13 cellular contexts compared by ENCODE assay signal in the genomic region with DNA sequence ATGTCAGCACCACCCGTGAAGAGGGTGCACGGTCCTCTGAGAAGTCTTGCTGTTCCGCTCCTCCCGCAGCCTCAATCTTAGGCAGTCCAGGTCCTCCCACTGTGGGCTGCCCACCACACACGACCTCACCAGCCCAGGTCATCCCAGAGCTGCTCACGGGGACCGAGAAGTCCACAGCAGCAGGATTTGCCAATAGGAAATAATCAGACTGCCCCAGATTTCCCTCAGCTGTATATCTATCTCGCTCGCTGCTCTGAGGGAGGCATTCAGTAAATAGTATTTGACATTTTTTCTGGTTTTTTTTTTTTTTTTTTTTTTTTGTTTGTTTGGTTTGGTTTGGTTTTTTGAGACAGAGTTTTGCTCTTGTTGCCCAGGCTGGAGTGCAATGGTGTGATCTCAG.
DNase-seq lines count a peak whose midpoint lies in the region; ATAC-seq and TF ChIP-seq lines count a peak whose summit lies in the region.
"Had no signal": no experiment of that assay in that cellular context is flagged by ENCODE, and none has a peak within 500 bp of the region (broad histone marks: within the 10 kb centered on the region; RNA-seq: fewer than 3 reads in every experiment).

No MANE protein-coding gene starts in this region.

- H3K9me3 ChIP-seq in heart left ventricle (no peaks in the 10 kb centered on the region), neuronal stem cell (replicated peaks in 1 of 2; ENCODE audit: control insufficient read depth in 2 of 2, insufficient read depth in 1 of 2, low read depth in 1 of 2, low read length in 2 of 2) (no peaks in the 10 kb centered on the region), vagina (no peaks in the 10 kb centered on the region)
- H3K9me3 ChIP-seq: thyroid gland had no signal

- no peak overlapping the region for H3K4me2 ChIP-seq in neuronal stem cell (ENCODE audit: insufficient read depth, low read length, poor library complexity, severe bottlenecking)

- ATAC-seq in heart left ventricle = peak in 1 of 4 donors; percentile 5
- ATAC-seq in HG03139 (IDR thresholded peaks at IDR 0.05; ENCODE audit: unreplicated experiment) = no peak
- ATAC-seq: activated CD8-positive, alpha-beta memory T cell treated with anti-CD3 and anti-CD28 coated beads, Interleukin-2, amount 10 ng/mL, durations not matched to agents 7 days and 5 days had no signal

- no peak overlapping the region for H2BK120ac ChIP-seq in neuronal stem cell (ENCODE audit: low read depth, low read length)

- POLR2A ChIA-PET in GM10248 (lab: Yijun Ruan, JAX) = no interaction called here

- H4K91ac ChIP-seq in neuronal stem cell (ENCODE audit: low read depth, low read length, poor library complexity) = no peak overlapping the region

- H3K4me3 ChIP-seq in heart left ventricle (peak overlapping the region in 10 of 12 donors; percentile 35 to 56 (median 50)), neuronal stem cell (ENCODE audit: low read length in 2 of 2) (peak overlapping the region in 1 of 2 donors; percentile 7), vagina (no peak overlapping the region)
- H3K4me3 ChIP-seq: thyroid gland had no signal

- TF ChIP-seq POLR2A in heart left ventricle (IDR thresholded peaks at IDR 0.05) (no peak), vagina (IDR thresholded peaks at IDR 0.05) (no peak)

- peaks cover 0 to 63% (median 21%) of the 10 kb centered on the region in 12 donors for H3K4me1 ChIP-seq in heart left ventricle
- H3K4me1 ChIP-seq in neuronal stem cell (ENCODE audit: control insufficient read depth in 2 of 2, insufficient read depth in 1 of 2, low read depth in 1 of 2, low read length in 2 of 2) = peaks cover 21% of the 10 kb centered on the region in 2 donors
- H3K4me1 ChIP-seq in vagina = peaks cover 28% of the 10 kb centered on the region

- DNase-seq in heart left ventricle (no peak), cardiac septum (ENCODE audit: low spot score) (no peak), epithelial cell of prostate (ENCODE audit: low read depth, low spot score) (no peak), neuronal stem cell (ENCODE audit: low spot score) (no peak), vagina (ENCODE audit: extremely low spot score in 2 of 2) (no peak), NCI-H2081 treated with DMSO at 0.1 percent for 48 hours (lab: John Stamatoyannopoulos, UW) (no peak), GM10248 (ENCODE audit: extremely low spot score) (no peak)
- DNase-seq: activated CD8-positive, alpha-beta memory T cell treated with anti-CD3 and anti-CD28 coated beads, Interleukin-2, amount 10 ng/mL, durations not matched to agents 7 days and 5 days; cortex of kidney; foreskin keratinocyte; NCI-H748 treated with DMSO at 0.1 percent for 48 hours; thyroid gland had no signal

- H2BK5ac ChIP-seq in neuronal stem cell (ENCODE audit: low read length) = no peak overlapping the region

- TF ChIP-seq CTCF in heart left ventricle (IDR thresholded peaks at IDR 0.05) = no peak
- no peak for TF ChIP-seq CTCF in vagina (IDR thresholded peaks at IDR 0.05)
- no peak for TF ChIP-seq CTCF in GM10248 (IDR thresholded peaks at IDR 0.05; ENCODE audit: control extremely low read depth, extremely low read depth, low read depth, missing control alignments)

- intact Hi-C loops in heart left ventricle (cut with DNase I) (loop anchor here in 8 of 10 donors (1.0 to 10.0 kb wide), 8 partner anchors 27 to 154 kb away; partner anchors contain the start of gene STOX2 (in 7 of the 8)), cardiac septum (cut with DNase I) (loop anchor here (2.0 to 5.0 kb wide), 3 partner anchors 84 to 147 kb away; partner anchors contain the start of gene STOX2), vagina (cut with DNase I) (no loop called here)

- H2AK5ac ChIP-seq in neuronal stem cell (ENCODE audit: low read depth, low read length) = peak overlapping the region; percentile 96

- H3K18ac ChIP-seq in neuronal stem cell (ENCODE audit: low read length) = peak overlapping the region; percentile 86

- peak overlapping the region; percentile 10 for H3K14ac ChIP-seq in neuronal stem cell (ENCODE audit: low read length)

- no peak overlapping the region for H4K8ac ChIP-seq in neuronal stem cell (ENCODE audit: low read depth, low read length)

- H3K27ac ChIP-seq in heart left ventricle (peak overlapping the region; percentile 42 to 94 (median 86)), epithelial cell of prostate (peak overlapping the region; percentile 86), neuronal stem cell (replicated peaks; ENCODE audit: low read length) (peak overlapping the region; percentile 43), vagina (peak overlapping the region; percentile 50)
- H3K27ac ChIP-seq: thyroid gland had no signal

- H3K36me3 ChIP-seq in heart left ventricle = no peaks in the 10 kb centered on the region
- peaks cover 0 to 3% of the 10 kb centered on the region in 2 donors for H3K36me3 ChIP-seq in neuronal stem cell (replicated peaks in 1 of 2; ENCODE audit: control insufficient read depth in 2 of 2, insufficient read depth in 2 of 2, low read length in 2 of 2)
- no peaks in the 10 kb centered on the region for H3K36me3 ChIP-seq in vagina
- H3K36me3 ChIP-seq: thyroid gland had no signal

- WGBS in heart left ventricle, 4 donors = 46 to 59% (median 53%) methylated on average over 9 of the region's 9 CpGs
- no CpG with 5 or more reads among the region's 9 CpGs for WGBS in neuronal stem cell (ENCODE audit: extremely low coverage in 2 of 2, insufficient read length in 2 of 2, insufficient replicate concordance in 1 of 2), 2 donors

- peak overlapping the region; percentile 95 for H2BK12ac ChIP-seq in neuronal stem cell (ENCODE audit: low read length)

- no peaks in the 10 kb centered on the region for H3K79me1 ChIP-seq in neuronal stem cell (ENCODE audit: low read depth, low read length)

- no peak overlapping the region for H3K4ac ChIP-seq in neuronal stem cell (ENCODE audit: low read length)

- H2AFZ ChIP-seq in neuronal stem cell (ENCODE audit: low read length) = no peak overlapping the region

- CTCF ChIA-PET in GM10248 (lab: Yijun Ruan, JAX) = no interaction called here

- H3K27me3 ChIP-seq in heart left ventricle (no peaks in the 10 kb centered on the region), neuronal stem cell (ENCODE audit: control insufficient read depth in 3 of 3, insufficient read depth in 3 of 3, low read depth in 1 of 3, low read length in 3 of 3) (no peaks in the 10 kb centered on the region), vagina (no peaks in the 10 kb centered on the region)
- H3K27me3 ChIP-seq: foreskin keratinocyte, thyroid gland had no signal

- no peak overlapping the region for H3K23ac ChIP-seq in neuronal stem cell (ENCODE audit: low read depth, low read length, poor library complexity)

- peak overlapping the region; percentile 53 for H2BK15ac ChIP-seq in neuronal stem cell (ENCODE audit: low read length)

- H3K9ac ChIP-seq in neuronal stem cell (ENCODE audit: low read depth, low read length, poor library complexity) = peak overlapping the region; percentile 38

Comparison
In these comparisons a context has a peak if more than half of its experiments do, and no peak if none do; other contexts are left out.
1. H3K4me3 ChIP-seq: peak in heart left ventricle (10 of 12); none in vagina (0 of 2).
2. Peak in every context shown above with its lines, with median percentiles within 50 percentile points of each other: H3K27ac ChIP-seq.